19 cellular contexts compared by ENCODE assay signal in genomic region chr11:132472411-132473205, GRCh38.
DNase-seq lines count a peak whose midpoint lies in the region; ATAC-seq and TF ChIP-seq lines count a peak whose summit lies in the region.
"Had no signal": no experiment of that assay in that cellular context is flagged by ENCODE, and none has a peak within 500 bp of the region (broad histone marks: within the 10 kb centered on the region; RNA-seq: fewer than 3 reads in every experiment).

No MANE protein-coding gene starts in this region.

- H3K27ac ChIP-seq in left lung = no peak overlapping the region
- no peak overlapping the region for H3K27ac ChIP-seq in trophoblast cell (ENCODE audit: low read depth, low read length)
- H3K27ac ChIP-seq: heart left ventricle, parathyroid adenoma, upper lobe of right lung had no signal

- H3K4ac ChIP-seq in trophoblast cell (ENCODE audit: low read depth, low read length) = no peak overlapping the region

- no peaks in the 10 kb centered on the region for H3K27me3 ChIP-seq in left lung
- no peaks in the 10 kb centered on the region for H3K27me3 ChIP-seq in trophoblast cell (ENCODE audit: insufficient read depth, low read length)
- H3K27me3 ChIP-seq: upper lobe of right lung had no signal

- no peak overlapping the region for H3K9ac ChIP-seq in trophoblast cell (ENCODE audit: low read length)
- H3K9ac ChIP-seq: parathyroid adenoma had no signal

- H4K8ac ChIP-seq in trophoblast cell (ENCODE audit: low read depth, low read length) = no peak overlapping the region

- no peak overlapping the region for H3K4me3 ChIP-seq in left lung
- H3K4me3 ChIP-seq in trophoblast cell (ENCODE audit: low read depth, low read length) = no peak overlapping the region
- H3K4me3 ChIP-seq: heart left ventricle, upper lobe of right lung had no signal

- peak overlapping the region in 2 of 5 experiments; percentile 8 to 13 for H3K4me3 Mint-ChIP-seq in brain
- H3K4me3 Mint-ChIP-seq: activated naive CD4-positive, alpha-beta T cell treated with anti-CD3 and anti-CD28 coated beads, Interleukin-2, amount 50 U/mL, for 24 hours; CD4-positive, CD25-positive, alpha-beta regulatory T cell had no signal

- H3K36me3 Mint-ChIP-seq in brain = peaks cover 5% of the 10 kb centered on the region
- H3K36me3 Mint-ChIP-seq: activated naive CD4-positive, alpha-beta T cell treated with anti-CD3 and anti-CD28 coated beads, Interleukin-2, amount 50 U/mL, for 24 hours; CD4-positive, CD25-positive, alpha-beta regulatory T cell had no signal

- H4K91ac ChIP-seq in trophoblast cell (ENCODE audit: low read depth, low read length) = no peak overlapping the region

- H3K79me1 ChIP-seq in trophoblast cell (ENCODE audit: low read length) = no peaks in the 10 kb centered on the region

- H3K4me1 Mint-ChIP-seq in brain = peaks cover 33% of the 10 kb centered on the region
- H3K4me1 Mint-ChIP-seq: activated naive CD4-positive, alpha-beta T cell treated with anti-CD3 and anti-CD28 coated beads, Interleukin-2, amount 50 U/mL, for 24 hours; CD4-positive, CD25-positive, alpha-beta regulatory T cell had no signal

- H3K27me3 Mint-ChIP-seq in brain = no peaks in the 10 kb centered on the region
- H3K27me3 Mint-ChIP-seq: activated naive CD4-positive, alpha-beta T cell treated with anti-CD3 and anti-CD28 coated beads, Interleukin-2, amount 50 U/mL, for 24 hours; CD4-positive, CD25-positive, alpha-beta regulatory T cell had no signal

- H3K9me3 ChIP-seq in left lung = no peaks in the 10 kb centered on the region
- no peaks in the 10 kb centered on the region for H3K9me3 ChIP-seq in trophoblast cell (ENCODE audit: insufficient read depth, low read depth, low read length)
- H3K9me3 ChIP-seq: heart left ventricle, upper lobe of right lung had no signal

- no peak overlapping the region for H2AFZ ChIP-seq in trophoblast cell (ENCODE audit: insufficient read depth, low read length, poor library complexity)
- H2AFZ ChIP-seq: parathyroid adenoma had no signal

- H3K79me2 ChIP-seq in trophoblast cell (ENCODE audit: control insufficient read depth, insufficient read depth, low read length, poor library complexity) = no peaks in the 10 kb centered on the region
- H3K79me2 ChIP-seq: parathyroid adenoma had no signal

- peak overlapping the region; percentile 54 to 92 (median 68) for H3K27ac Mint-ChIP-seq in brain
- H3K27ac Mint-ChIP-seq: activated naive CD4-positive, alpha-beta T cell treated with anti-CD3 and anti-CD28 coated beads, Interleukin-2, amount 50 U/mL, for 24 hours; CD4-positive, CD25-positive, alpha-beta regulatory T cell had no signal

- ATAC-seq in left lung = peak; percentile 51
- no peak for ATAC-seq in GM21825 (IDR thresholded peaks at IDR 0.05; ENCODE audit: unreplicated experiment)
- no peak for ATAC-seq in GM18520 (IDR thresholded peaks at IDR 0.05; ENCODE audit: unreplicated experiment)
- ATAC-seq: upper lobe of right lung had no signal

- H2AK5ac ChIP-seq in trophoblast cell (ENCODE audit: low read length) = no peak overlapping the region

- H4K12ac ChIP-seq in trophoblast cell (ENCODE audit: low read depth, low read length) = no peak overlapping the region

- H3K23ac ChIP-seq in trophoblast cell (ENCODE audit: low read length) = no peak overlapping the region

- H3K18ac ChIP-seq in trophoblast cell (ENCODE audit: low read length) = no peak overlapping the region

- H3K4me1 ChIP-seq in left lung = no peaks in the 10 kb centered on the region
- no peaks in the 10 kb centered on the region for H3K4me1 ChIP-seq in trophoblast cell (ENCODE audit: control insufficient read depth in 1 of 2, insufficient read depth in 2 of 2, low read length in 2 of 2)
- H3K4me1 ChIP-seq: parathyroid adenoma, upper lobe of right lung had no signal

- H2BK120ac ChIP-seq in trophoblast cell (ENCODE audit: insufficient read depth, low read length, poor library complexity) = no peak overlapping the region

- H2BK5ac ChIP-seq in trophoblast cell (ENCODE audit: low read depth, low read length, poor library complexity) = no peak overlapping the region

- no peak for TF ChIP-seq CTCF in brain (conservative IDR thresholded peaks at IDR 0.05)
- no peak for TF ChIP-seq CTCF in left lung (IDR thresholded peaks at IDR 0.05)

- WGBS in trophoblast cell (ENCODE audit: extremely low coverage, insufficient coverage, insufficient read length) = no CpG with 5 or more reads among the region's 6 CpGs

- H3K4me2 ChIP-seq in trophoblast cell (ENCODE audit: low read length) = no peak overlapping the region

- no peak overlapping the region for H2BK12ac ChIP-seq in trophoblast cell (ENCODE audit: low read length)

- H3K14ac ChIP-seq in trophoblast cell (ENCODE audit: low read length) = no peak overlapping the region

- peaks cover 0 to 10% (median 4%) of the 10 kb centered on the region in 5 experiments for H3K9me3 Mint-ChIP-seq in brain
- H3K9me3 Mint-ChIP-seq: activated naive CD4-positive, alpha-beta T cell treated with anti-CD3 and anti-CD28 coated beads, Interleukin-2, amount 50 U/mL, for 24 hours had no signal

- intact Hi-C loops in left lung (cut with DNase I) = no loop called here

- H3K36me3 ChIP-seq in left lung (no peaks in the 10 kb centered on the region), trophoblast cell (ENCODE audit: control insufficient read depth in 1 of 2, insufficient read depth in 2 of 2, low read length in 2 of 2) (no peaks in the 10 kb centered on the region)
- H3K36me3 ChIP-seq: heart left ventricle, upper lobe of right lung had no signal

- peak; percentile 12 to 40 for DNase-seq in NCI-H526 (lab: John Stamatoyannopoulos, UW)
- no peak for DNase-seq in NCI-H526 treated with DMSO at 0.1 percent for 48 hours (lab: John Stamatoyannopoulos, UW)
- no peak for DNase-seq in left lung
- peak; percentile 67 for DNase-seq in stromal cell of bone marrow (ENCODE audit: low read depth)
- DNase-seq in trophoblast cell = no peak
- DNase-seq: activated CD4-positive, alpha-beta T cell treated with anti-CD3 and anti-CD28 coated beads, Interleukin-2, amount 50 U/mL, for 48 hours; CD4-positive, CD25-positive, alpha-beta regulatory T cell; DMS79 treated with DMSO at 0.1 percent for 48 hours; effector memory CD4-positive, alpha-beta T cell; islet precursor cell; NCI-H1436 treated with DMSO at 0.1 percent for 48 hours; NCI-H446; upper lobe of right lung had no signal

Comparison
In these comparisons a context has a peak if more than half of its experiments do, and no peak if none do; other contexts are left out.
1. DNase-seq: peak in NCI-H526 (2 of 2) and stromal cell of bone marrow (single experiment); none in NCI-H526 treated with DMSO at 0.1 percent for 48 hours (single experiment), left lung (0 of 2) and trophoblast cell (0 of 2).